ENCODE assay signal across 15 cellular contexts in genomic region chr7:150901160-150902035, GRCh38. TPM values are rescaled to one million over a fixed set of nuclear protein-coding genes. Genes with fewer than 3 reads are reported as not detected.
DNase-seq lines count a peak whose midpoint lies in the region; ATAC-seq, FAIRE-seq and TF ChIP-seq lines count a peak whose summit lies in the region.
"Had no signal": no experiment of that assay in that cellular context is flagged by ENCODE, and none has a peak within 500 bp of the region (broad histone marks: within the 10 kb centered on the region; RNA-seq: fewer than 3 reads in every experiment).

No MANE protein-coding gene starts in this region.

- H3K4me3 ChIP-seq in CD4-positive, CD25-positive, alpha-beta regulatory T cell (ENCODE audit: low read depth, low read length), result no peak overlapping the region
- H3K4me3 ChIP-seq in K562 (no peak overlapping the region), mucosa of rectum (ENCODE audit: low read length in 2 of 2) (peak overlapping the region in 1 of 2 donors; percentile 48)
- no peak overlapping the region for H3K4me3 ChIP-seq in effector memory CD4-positive, alpha-beta T cell (ENCODE audit: insufficient read depth, low read depth, low read length, poor library complexity, severe bottlenecking)

- ATAC-seq in CD4-positive, CD25-positive, alpha-beta regulatory T cell (ENCODE audit: low read depth in 2 of 2), result no peak
- no peak for ATAC-seq in K562
- ATAC-seq in HG02623 (IDR thresholded peaks at IDR 0.05; ENCODE audit: unreplicated experiment), result no peak
- ATAC-seq in GM18861 (IDR thresholded peaks at IDR 0.05; ENCODE audit: unreplicated experiment), result no peak
- ATAC-seq in activated naive CD8-positive, alpha-beta T cell treated with anti-CD3 and anti-CD28 coated beads, Interleukin-2, amount 50 U/mL, for 24 hours, result no peak
- ATAC-seq: activated CD4-positive, alpha-beta T cell treated with anti-CD3 and anti-CD28 coated beads for 36 hours had no signal

- no peak for TF ChIP-seq POLR2A in K562 (conservative IDR thresholded peaks at IDR 0.05)

- in situ Hi-C loops in K562 (cut with MboI), result no loop called here

- CTCF ChIA-PET in K562 (lab: Yijun Ruan, JAX; ENCODE audit: low intra/inter-chr PET ratio), result no interaction called here

- peak overlapping the region in 1 of 2 experiments; percentile 38; a peak in 1 of 4 replicates for H3K9ac ChIP-seq in K562 (ENCODE audit: insufficient read depth in 1 of 2, low read depth in 2 of 2, low read length in 2 of 2)
- peak overlapping the region; percentile 33 to 60 for H3K9ac ChIP-seq in mucosa of rectum (ENCODE audit: low read depth in 1 of 2, low read length in 2 of 2)

- H3K27me3 ChIP-seq in CD4-positive, CD25-positive, alpha-beta regulatory T cell (ENCODE audit: control insufficient read depth, insufficient read depth, low read length), result peaks cover 14% of the 10 kb centered on the region
- H3K27me3 ChIP-seq in K562 (ENCODE audit: control insufficient read depth in 2 of 2, insufficient read depth in 2 of 2, low read length in 2 of 2) (peaks cover 12 to 20% of the 10 kb centered on the region in 2 experiments; a peak in 4 of 5 replicates), mucosa of rectum (ENCODE audit: control insufficient read depth in 2 of 2, insufficient read depth in 2 of 2, low read length in 2 of 2) (peaks cover 0 to 4% of the 10 kb centered on the region in 2 donors)
- H3K27me3 ChIP-seq in effector memory CD4-positive, alpha-beta T cell (replicated peaks; ENCODE audit: control insufficient read depth, insufficient read depth, low read length, poor library complexity, severe bottlenecking), result no peaks in the 10 kb centered on the region

- no peak overlapping the region for H3K27ac ChIP-seq in CD4-positive, CD25-positive, alpha-beta regulatory T cell (ENCODE audit: insufficient read depth, low read length, poor library complexity, severe bottlenecking)
- no peak overlapping the region for H3K27ac ChIP-seq in K562 (ENCODE audit: extremely low read depth, low read depth, low read length)
- H3K27ac ChIP-seq in mucosa of rectum (ENCODE audit: low read depth in 2 of 2, low read length in 2 of 2), result peak overlapping the region; percentile 77 to 86
- no peak overlapping the region for H3K27ac ChIP-seq in effector memory CD4-positive, alpha-beta T cell (ENCODE audit: insufficient read depth, low read length, poor library complexity, severe bottlenecking)

- no peak for DNase-seq in CD4-positive, CD25-positive, alpha-beta regulatory T cell
- DNase-seq in NCI-H1694 treated with DMSO at 0.1 percent for 48 hours (lab: John Stamatoyannopoulos, UW) (peak; percentile 99), K562 (ENCODE audit: extremely low read depth in 1 of 4, low spot score in 3 of 4) (peak in 2 of 4 experiments; percentile 12 to 14)
- no peak for DNase-seq in effector memory CD4-positive, alpha-beta T cell
- DNase-seq in activated naive CD8-positive, alpha-beta T cell treated with anti-CD3 and anti-CD28 coated beads, Interleukin-2, amount 50 U/mL, for 24 hours, result no peak
- DNase-seq: activated CD4-positive, alpha-beta T cell treated with anti-CD3 and anti-CD28 coated beads for 36 hours; activated gamma-delta T cell treated with Interleukin-2 at 50 U/mL for 16 hours; NCI-H1436; SHP77 treated with DMSO at 0.1 percent for 48 hours had no signal

- peaks cover 0 to 8% (median 3%) of the 10 kb centered on the region in 4 donors for H3K4me1 Mint-ChIP-seq in CD4-positive, CD25-positive, alpha-beta regulatory T cell
- H3K4me1 Mint-ChIP-seq in activated naive CD8-positive, alpha-beta T cell treated with anti-CD3 and anti-CD28 coated beads, Interleukin-2, amount 50 U/mL, for 24 hours, result peaks cover 22% of the 10 kb centered on the region

- H3K4me3 Mint-ChIP-seq in CD4-positive, CD25-positive, alpha-beta regulatory T cell, result no peak overlapping the region
- no peak overlapping the region for H3K4me3 Mint-ChIP-seq in activated naive CD8-positive, alpha-beta T cell treated with anti-CD3 and anti-CD28 coated beads, Interleukin-2, amount 50 U/mL, for 24 hours
- H3K4me3 Mint-ChIP-seq: activated CD4-positive, alpha-beta T cell treated with anti-CD3 and anti-CD28 coated beads for 36 hours had no signal

- no peaks in the 10 kb centered on the region for H3K36me3 Mint-ChIP-seq in CD4-positive, CD25-positive, alpha-beta regulatory T cell
- no peaks in the 10 kb centered on the region for H3K36me3 Mint-ChIP-seq in activated naive CD8-positive, alpha-beta T cell treated with anti-CD3 and anti-CD28 coated beads, Interleukin-2, amount 50 U/mL, for 24 hours (ENCODE audit: low read depth)

- H3K9me1 ChIP-seq in K562 (ENCODE audit: control insufficient read depth, insufficient read depth, low read length), result no peaks in the 10 kb centered on the region

- no TSS peak for BruUV-seq in K562 (replicated peaks; lab: Mats Ljungman, UMichigan)

- 64% methylated on average over 15 of the region's 15 CpGs for WGBS in K562 (ENCODE audit: insufficient coverage, low coverage, missing lambda C conversion rate)

- no peak for FAIRE-seq in K562 (lab: Jason Lieb, UNC)

- H3K36me3 ChIP-seq in CD4-positive, CD25-positive, alpha-beta regulatory T cell (ENCODE audit: control insufficient read depth, insufficient read depth, low read length), result no peaks in the 10 kb centered on the region
- H3K36me3 ChIP-seq in K562 (ENCODE audit: control insufficient read depth, insufficient read depth, low read length) (no peaks in the 10 kb centered on the region), mucosa of rectum (ENCODE audit: control insufficient read depth in 2 of 2, insufficient read depth in 2 of 2, low read length in 2 of 2) (no peaks in the 10 kb centered on the region)
- no peaks in the 10 kb centered on the region for H3K36me3 ChIP-seq in effector memory CD4-positive, alpha-beta T cell (ENCODE audit: control insufficient read depth, insufficient read depth, low read length)

- no peak for TF ChIP-seq CTCF in K562 (IDR thresholded peaks at IDR 0.05 in 2 of 3, conservative IDR thresholded peaks at IDR 0.05 in 1 of 3; ENCODE audit: insufficient read depth in 2 of 3, low read depth in 1 of 3, low read length in 3 of 3)

- H3K27me3 Mint-ChIP-seq in CD4-positive, CD25-positive, alpha-beta regulatory T cell, result peaks cover 70% of the 10 kb centered on the region
- peaks cover 63% of the 10 kb centered on the region for H3K27me3 Mint-ChIP-seq in activated naive CD8-positive, alpha-beta T cell treated with anti-CD3 and anti-CD28 coated beads, Interleukin-2, amount 50 U/mL, for 24 hours

- H3K79me2 ChIP-seq in K562 (ENCODE audit: control insufficient read depth, insufficient read depth, low read length), result no peaks in the 10 kb centered on the region

- H3K9me3 Mint-ChIP-seq in CD4-positive, CD25-positive, alpha-beta regulatory T cell, result no peaks in the 10 kb centered on the region
- H3K9me3 Mint-ChIP-seq in activated naive CD8-positive, alpha-beta T cell treated with anti-CD3 and anti-CD28 coated beads, Interleukin-2, amount 50 U/mL, for 24 hours, result no peaks in the 10 kb centered on the region

- H4K20me1 ChIP-seq in K562 (replicated peaks; ENCODE audit: control insufficient read depth, insufficient read depth, low read length), result peaks cover 5% of the 10 kb centered on the region; the same call in 1 of the 2 replicates

- POLR2A ChIA-PET in K562 (lab: Yijun Ruan, JAX), result interaction anchor here (0.8 to 1.7 kb wide), 7 partner anchors 8 to 93 kb away, joined by 3 to 5 read pairs (median 4); no protein-coding TSS in a partner anchor

- H3K4me1 ChIP-seq in CD4-positive, CD25-positive, alpha-beta regulatory T cell (ENCODE audit: control insufficient read depth, insufficient read depth, low read length, poor library complexity, severe bottlenecking), result peaks cover 5% of the 10 kb centered on the region
- H3K4me1 ChIP-seq in K562 (replicated peaks in 1 of 2; ENCODE audit: control insufficient read depth in 2 of 2, insufficient read depth in 2 of 2, low read length in 2 of 2) (peaks cover 17 to 38% of the 10 kb centered on the region in 2 experiments; a peak in 4 of 5 replicates), mucosa of rectum (ENCODE audit: control insufficient read depth in 2 of 2, insufficient read depth in 2 of 2, low read length in 2 of 2) (peaks cover 44 to 47% of the 10 kb centered on the region in 2 donors)
- peaks cover 7% of the 10 kb centered on the region for H3K4me1 ChIP-seq in effector memory CD4-positive, alpha-beta T cell (ENCODE audit: control insufficient read depth, insufficient read depth, low read length, poor library complexity, severe bottlenecking)

- H3K27ac Mint-ChIP-seq in CD4-positive, CD25-positive, alpha-beta regulatory T cell, result peak overlapping the region in 2 of 3 donors; percentile 55 to 71
- H3K27ac Mint-ChIP-seq in activated naive CD8-positive, alpha-beta T cell treated with anti-CD3 and anti-CD28 coated beads, Interleukin-2, amount 50 U/mL, for 24 hours, result no peak overlapping the region
- H3K27ac Mint-ChIP-seq: activated CD4-positive, alpha-beta T cell treated with anti-CD3 and anti-CD28 coated beads for 36 hours had no signal

- no peak for TF ChIP-seq RAD21 in K562 (CRISPR knock-in tag; conservative IDR thresholded peaks at IDR 0.05 in 1 of 2, IDR thresholded peaks at IDR 0.05 in 1 of 2)

- no peak for TF ChIP-seq EP300 in K562 (IDR thresholded peaks at IDR 0.05; ENCODE audit: low read length)

- H3K4me2 ChIP-seq in K562 (ENCODE audit: insufficient read depth, low read length), result no peak overlapping the region; the same call in 1 of the 2 replicates

- intact Hi-C loops in K562 (cut with micrococcal nuclease), result no loop called here

- no peak overlapping the region for H2AFZ ChIP-seq in K562 (ENCODE audit: low read depth, low read length)

- no peaks in the 10 kb centered on the region for H3K9me3 ChIP-seq in CD4-positive, CD25-positive, alpha-beta regulatory T cell (ENCODE audit: control insufficient read depth in 2 of 2, low read length in 2 of 2)
- no peaks in the 10 kb centered on the region for H3K9me3 ChIP-seq in K562 (replicated peaks; ENCODE audit: control insufficient read depth, insufficient read depth, low read depth, low read length)
- no peaks in the 10 kb centered on the region for H3K9me3 ChIP-seq in mucosa of rectum (ENCODE audit: control insufficient read depth in 2 of 2, low read length in 2 of 2)
- H3K9me3 ChIP-seq in effector memory CD4-positive, alpha-beta T cell (ENCODE audit: control insufficient read depth, low read length), result no peaks in the 10 kb centered on the region

RNA-seq across cellular contexts. Expression of gene AOC1, which starts 49.1 kb away (rescaled TPM):
- not detected for total RNA-seq in CD4-positive, CD25-positive, alpha-beta regulatory T cell
- polyA plus RNA-seq in CD4-positive, CD25-positive, alpha-beta regulatory T cell, result not detected
- not detected in 2 replicates for total RNA-seq in K562 (2011; cell fraction: chromatin; rRNA removed; ENCODE audit: low replicate concordance)
- total RNA-seq in K562 (2011; cell fraction: nucleolus; rRNA removed), result not detected in 2 replicates
- total RNA-seq in K562 (2011; cell fraction: nucleoplasm; rRNA removed), result not detected in 2 replicates
- total RNA-seq in K562 (2014; rRNA removed) (not detected in 2 replicates), K562 (2014; rRNA removed; fragmentation: Illumina TruSeq; extraction: Trizol) (not detected in 2 replicates), K562 (2015; rRNA removed; fragmentation: Illumina TruSeq; extraction: Trizol) (not detected in 2 replicates), K562 (2021) (not detected in 2 replicates)
- polyA plus RNA-seq in K562 (2011; rRNA removed) (not detected in 2 replicates), K562 (2014; fragmentation: Illumina TruSeq; extraction: Trizol) (not detected in 2 replicates), K562 (2014; fragmentation: Nextera tagmentation; extraction: Ambion mirVana) (not detected), K562 (2014; rRNA removed) (not detected in 2 replicates)
- not detected in 2 replicates for polyA plus RNA-seq in K562 (2011; cell fraction: cytosol; rRNA removed)
- not detected in 2 replicates for polyA plus RNA-seq in K562 (2011; cell fraction: nucleus; rRNA removed)
- not detected in 2 replicates for polyA plus RNA-seq in K562 (2012)
- polyA minus RNA-seq in K562 (2011; rRNA and poly(A)+ RNA removed), result not detected in 2 replicates
- not detected in 2 replicates for polyA minus RNA-seq in K562 (2011; cell fraction: cytosol; rRNA and poly(A)+ RNA removed)
- polyA minus RNA-seq in K562 (2011; cell fraction: nucleus; rRNA and poly(A)+ RNA removed), result not detected in 2 replicates
- total RNA-seq: activated CD4-positive, alpha-beta T cell treated with anti-CD3 and anti-CD28 coated beads for 36 hours; chondrocyte; lung microvascular endothelial cell had no signal
- polyA plus RNA-seq: BJ had no signal

Comparison
In these comparisons a context has a peak if more than half of its experiments do, and no peak if none do; other contexts are left out.
1. H3K27ac ChIP-seq: peak in mucosa of rectum (2 of 2); none in CD4-positive, CD25-positive, alpha-beta regulatory T cell (single experiment), K562 (single experiment) and effector memory CD4-positive, alpha-beta T cell (single experiment).